8 cellular contexts compared by ENCODE assay signal in the genomic region with DNA sequence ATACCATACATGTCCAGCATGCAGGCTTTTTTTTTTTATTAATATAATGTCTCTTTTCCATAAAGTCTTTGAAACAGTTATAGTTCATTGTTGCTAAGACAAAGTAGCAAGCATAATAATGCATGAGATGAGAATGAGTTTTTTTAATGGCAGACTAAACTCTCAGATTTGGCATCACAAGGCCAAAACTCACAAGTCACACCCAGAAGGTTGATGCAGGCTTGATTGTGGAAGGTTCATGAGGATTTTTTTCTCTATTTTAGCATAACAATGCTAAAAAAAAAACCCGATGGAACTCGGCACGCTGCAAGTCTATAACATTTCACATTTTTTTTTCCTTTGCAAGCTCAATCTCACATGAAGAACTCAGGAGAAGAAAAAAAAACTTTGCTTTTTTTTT. TPM values are rescaled to one million over a fixed set of nuclear protein-coding genes. Genes with fewer than 3 reads are reported as not detected.
A peak's percentile ranks its signal among the peaks of the same experiment; 100 is the strongest.
DNase-seq lines count a peak whose midpoint lies in the region; ATAC-seq and TF ChIP-seq lines count a peak whose summit lies in the region.

No MANE protein-coding gene starts in this region.

- no peaks in the 10 kb centered on the region for H3K36me3 ChIP-seq in thymus (ENCODE audit: control insufficient read depth, insufficient read depth)

- H3K9me3 ChIP-seq in thymus (ENCODE audit: control insufficient read depth) = no peaks in the 10 kb centered on the region

- no peak for DNase-seq in activated T-cell treated with anti-CD3 and anti-CD28 coated beads, Interleukin-2, amount 50 U/mL, for 4 hours
- DNase-seq in activated T-cell treated with anti-CD3 and anti-CD28 coated beads, Interleukin-2, amount 50 U/mL, for 48 hours = no peak
- DNase-seq in cerebellar cortex (ENCODE audit: low spot score) (peak; percentile 36), mesothelial cell of epicardium (ENCODE audit: low spot score in 2 of 2, unreplicated experiment in 2 of 2) (no peak), left lobe of liver (ENCODE audit: low spot score) (no peak), NCI-H2081 treated with DMSO at 0.1 percent for 48 hours (lab: John Stamatoyannopoulos, UW) (no peak)
- no peak for DNase-seq in stimulated activated CD4-positive, alpha-beta T cell treated with anti-CD3 and anti-CD28 coated beads, Interleukin-15, amount 100 ng/mL, for 24 hours

- peaks cover 10% of the 10 kb centered on the region for H3K4me1 ChIP-seq in thymus (ENCODE audit: control insufficient read depth, insufficient read depth, low read length)

- TF ChIP-seq CTCF in mesothelial cell of epicardium (IDR thresholded peaks at IDR 0.05; ENCODE audit: unreplicated experiment) = no peak

- WGBS in thymus = 60% methylated on average over 3 of the region's 3 CpGs

- no peak for ATAC-seq in activated T-cell treated with anti-CD3 and anti-CD28 coated beads, Interleukin-2, amount 50 U/mL, for 4 hours
- no peak for ATAC-seq in left lobe of liver

- peaks cover 18% of the 10 kb centered on the region for H3K27me3 ChIP-seq in thymus (ENCODE audit: control insufficient read depth, insufficient read depth)

- H3K27ac Mint-ChIP-seq in mesothelial cell of epicardium = peak overlapping the region; percentile 71

- peaks cover 23% of the 10 kb centered on the region for H3K36me3 Mint-ChIP-seq in activated T-cell treated with anti-CD3 and anti-CD28 coated beads, Interleukin-2, amount 50 U/mL, for 4 hours (ENCODE audit: insufficient read depth)
- H3K36me3 Mint-ChIP-seq in mesothelial cell of epicardium = no peaks in the 10 kb centered on the region

- peak overlapping the region; percentile 38 for H3K27ac ChIP-seq in thymus (ENCODE audit: low read depth)

- no peaks in the 10 kb centered on the region for H3K9me3 Mint-ChIP-seq in activated T-cell treated with anti-CD3 and anti-CD28 coated beads, Interleukin-2, amount 50 U/mL, for 4 hours
- H3K9me3 Mint-ChIP-seq in mesothelial cell of epicardium = no peaks in the 10 kb centered on the region

- peaks cover 1% of the 10 kb centered on the region for H3K27me3 Mint-ChIP-seq in activated T-cell treated with anti-CD3 and anti-CD28 coated beads, Interleukin-2, amount 50 U/mL, for 4 hours (ENCODE audit: low read depth)
- peaks cover 29% of the 10 kb centered on the region for H3K27me3 Mint-ChIP-seq in mesothelial cell of epicardium (ENCODE audit: low read depth)

- H3K4me3 ChIP-seq in thymus (ENCODE audit: low read length) = peak overlapping the region; percentile 58

- H3K4me3 Mint-ChIP-seq in activated T-cell treated with anti-CD3 and anti-CD28 coated beads, Interleukin-2, amount 50 U/mL, for 4 hours = peak overlapping the region; percentile 86
- H3K4me3 Mint-ChIP-seq in mesothelial cell of epicardium = peak overlapping the region; percentile 78

- peaks cover 40% of the 10 kb centered on the region for H3K4me1 Mint-ChIP-seq in activated T-cell treated with anti-CD3 and anti-CD28 coated beads, Interleukin-2, amount 50 U/mL, for 4 hours (ENCODE audit: low read depth)
- peaks cover 39% of the 10 kb centered on the region for H3K4me1 Mint-ChIP-seq in mesothelial cell of epicardium

RNA-seq across cellular contexts. Expression of gene MAF, which starts 2.8 kb away (rescaled TPM):
- 100 to 1,000 TPM in 2 of 3 donors, 10 to 100 TPM in 1; 71.5 to 148 (median 141) TPM for total RNA-seq in activated T-cell treated with anti-CD3 and anti-CD28 coated beads, Interleukin-2, amount 50 U/mL, for 4 hours
- total RNA-seq in mesothelial cell of epicardium = 11.1 to 12.9 TPM (median 11.7 TPM) in 3 replicates
- 42.2 TPM for polyA plus RNA-seq in thymus
- 44.0 TPM for total RNA-seq in left lobe of liver
